8 cellular contexts compared by ENCODE assay signal in the genomic region with DNA sequence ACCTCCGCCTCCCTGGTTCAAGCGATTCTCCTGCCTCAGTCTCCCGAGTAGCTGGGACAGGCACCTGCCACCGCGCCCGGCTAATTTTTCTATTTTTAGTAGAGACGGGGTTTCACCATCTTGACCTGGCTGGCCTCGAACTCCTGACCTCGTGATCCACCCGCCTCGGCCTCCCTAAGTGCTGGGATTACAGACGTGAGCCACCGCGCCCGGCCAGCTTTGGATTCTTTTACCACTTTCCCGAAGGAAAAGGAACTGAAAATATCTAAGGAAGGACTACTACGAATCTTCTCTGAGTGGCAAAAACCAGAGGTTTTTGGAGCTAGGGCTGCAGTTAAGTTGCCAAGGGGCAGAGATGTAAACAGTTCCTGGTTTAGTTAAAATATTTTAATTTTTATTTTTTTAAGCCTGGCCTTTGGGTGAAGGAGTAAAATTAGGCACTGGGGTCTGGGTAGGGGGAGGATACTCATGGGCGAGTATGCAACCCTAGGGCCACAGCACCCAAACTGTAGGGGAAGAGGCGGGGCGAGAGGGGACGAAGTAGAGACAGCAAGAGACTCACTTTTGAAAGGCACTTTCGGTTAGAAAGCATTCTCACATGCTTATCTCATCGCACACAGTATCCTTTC. TPM values are rescaled to one million over a fixed set of nuclear protein-coding genes. Genes with fewer than 3 reads are reported as not detected.
DNase-seq lines count a peak whose midpoint lies in the region; ATAC-seq and TF ChIP-seq lines count a peak whose summit lies in the region.

No MANE protein-coding gene starts in this region.

- H3K27me3 Mint-ChIP-seq in CD8-positive, alpha-beta memory T cell, result no peaks in the 10 kb centered on the region
- H3K27me3 Mint-ChIP-seq in activated T-helper 2 cell treated with anti-CD3 and anti-CD28 coated beads, Interferon-gamma antibody, Interleukin-2, Interleukin-4, amounts not matched to agents 10 μg/mL and 5 μg/mL and 100 μg/mL, durations not matched to agents 14 hours and 24 hours and 36 hours (ENCODE audit: low read depth), result no peaks in the 10 kb centered on the region

- H3K27me3 ChIP-seq in CD8-positive, alpha-beta memory T cell (ENCODE audit: insufficient read depth, low read length, poor library complexity, severe bottlenecking), result no peaks in the 10 kb centered on the region
- H3K27me3 ChIP-seq in right atrium auricular region (no peaks in the 10 kb centered on the region), smooth muscle cell (ENCODE audit: low read depth) (no peaks in the 10 kb centered on the region)

- H3K9me3 ChIP-seq in CD8-positive, alpha-beta memory T cell (ENCODE audit: low read length), result no peaks in the 10 kb centered on the region
- no peaks in the 10 kb centered on the region for H3K9me3 ChIP-seq in right atrium auricular region
- H3K9me3 ChIP-seq in smooth muscle cell (replicated peaks; ENCODE audit: low read depth), result no peaks in the 10 kb centered on the region

- H4K20me1 ChIP-seq in smooth muscle cell (ENCODE audit: low read depth), result no peaks in the 10 kb centered on the region

- peaks cover 53 to 82% (median 81%) of the 10 kb centered on the region in 3 donors for H3K4me1 Mint-ChIP-seq in CD8-positive, alpha-beta memory T cell
- peaks cover 52% of the 10 kb centered on the region for H3K4me1 Mint-ChIP-seq in activated T-helper 2 cell treated with anti-CD3 and anti-CD28 coated beads, Interferon-gamma antibody, Interleukin-2, Interleukin-4, amounts not matched to agents 10 μg/mL and 5 μg/mL and 100 μg/mL, durations not matched to agents 14 hours and 24 hours and 36 hours (ENCODE audit: low read depth)

- peaks cover 0 to 20% (median 9%) of the 10 kb centered on the region in 3 donors for H3K36me3 Mint-ChIP-seq in CD8-positive, alpha-beta memory T cell
- H3K36me3 Mint-ChIP-seq in activated T-helper 2 cell treated with anti-CD3 and anti-CD28 coated beads, Interferon-gamma antibody, Interleukin-2, Interleukin-4, amounts not matched to agents 10 μg/mL and 5 μg/mL and 100 μg/mL, durations not matched to agents 14 hours and 24 hours and 36 hours (ENCODE audit: low read depth), result peaks cover 46% of the 10 kb centered on the region

- peak; percentile 36 for ATAC-seq in HG03108 (IDR thresholded peaks at IDR 0.05; ENCODE audit: unreplicated experiment)

- intact Hi-C loops in activated T-helper 2 cell treated with anti-CD3 and anti-CD28 coated beads, Interferon-gamma antibody, Interleukin-2, Interleukin-4, amounts not matched to agents 10 μg/mL and 5 μg/mL and 100 μg/mL, durations not matched to agents 14 hours and 24 hours and 36 hours (cut with micrococcal nuclease), result loop anchor here (1.0 to 5.0 kb wide), 6 partner anchors 40 to 1521 kb away; a partner anchor contains a TSS

- H3F3A ChIP-seq in smooth muscle cell (ENCODE audit: low read depth), result no peaks in the 10 kb centered on the region

- no peaks in the 10 kb centered on the region for H3K36me3 ChIP-seq in CD8-positive, alpha-beta memory T cell (ENCODE audit: insufficient read depth, low read length)
- H3K36me3 ChIP-seq in right atrium auricular region (no peaks in the 10 kb centered on the region), smooth muscle cell (ENCODE audit: low read depth) (no peaks in the 10 kb centered on the region)

- CTCF ChIA-PET in CD8-positive, alpha-beta memory T cell (lab: Charles Lee), result interaction anchor here (1.4 to 2.5 kb wide), 4 partner anchors 41 to 438 kb away, joined by 3 to 29 read pairs (median 6); a partner anchor contains a TSS

- peak overlapping the region; percentile 80 for H3K4me3 ChIP-seq in CD8-positive, alpha-beta memory T cell (ENCODE audit: low read length)
- peak overlapping the region; percentile 67 to 68 for H3K4me3 ChIP-seq in right atrium auricular region
- H3K4me3 ChIP-seq in smooth muscle cell, result peak overlapping the region; percentile 85

- TF ChIP-seq CTCF in right atrium auricular region (IDR thresholded peaks at IDR 0.05) (no peak), smooth muscle cell (IDR thresholded peaks at IDR 0.05; ENCODE audit: borderline replicate concordance, insufficient read depth, poor library complexity, severe bottlenecking) (no peak)

- peak overlapping the region; percentile 98 for H3K27ac ChIP-seq in CD8-positive, alpha-beta memory T cell (ENCODE audit: low read depth, low read length)
- peak overlapping the region; percentile 97 for H3K27ac ChIP-seq in right atrium auricular region
- H3K27ac ChIP-seq in smooth muscle cell (ENCODE audit: low read depth), result peak overlapping the region; percentile 96

- H3K27ac Mint-ChIP-seq in CD8-positive, alpha-beta memory T cell, result peak overlapping the region; percentile 97 to 100 (median 100)
- H3K27ac Mint-ChIP-seq in activated T-helper 2 cell treated with anti-CD3 and anti-CD28 coated beads, Interferon-gamma antibody, Interleukin-2, Interleukin-4, amounts not matched to agents 10 μg/mL and 5 μg/mL and 100 μg/mL, durations not matched to agents 14 hours and 24 hours and 36 hours, result peak overlapping the region; percentile 99

- peak overlapping the region; percentile 88 for H3K9ac ChIP-seq in smooth muscle cell (ENCODE audit: low read depth)

- H3K4me1 ChIP-seq in CD8-positive, alpha-beta memory T cell (ENCODE audit: insufficient read depth, low read length), result peaks cover 26% of the 10 kb centered on the region
- peaks cover 0 to 23% of the 10 kb centered on the region in 2 donors for H3K4me1 ChIP-seq in right atrium auricular region
- H3K4me1 ChIP-seq in smooth muscle cell (ENCODE audit: low read depth), result peaks cover 33% of the 10 kb centered on the region

- WGBS in smooth muscle cell (ENCODE audit: low lambda C conversion rate), result 44% methylated on average over 23 of the region's 23 CpGs

- POLR2A ChIA-PET in CD8-positive, alpha-beta memory T cell (lab: Charles Lee), result interaction anchor here (0.6 to 5.0 kb wide), 8 partner anchors 42 to 438 kb away, joined by 3 to 182 read pairs (median 7); a partner anchor contains a TSS

- DNase-seq in CD8-positive, alpha-beta memory T cell, result peak in 2 of 5 donors; percentile 1 to 4
- peak; percentile 20 for DNase-seq in activated T-helper 2 cell treated with anti-CD3 and anti-CD28 coated beads, Interferon-gamma antibody, Interleukin-2, Interleukin-4, amounts not matched to agents 10 μg/mL and 5 μg/mL and 100 μg/mL, durations not matched to agents 14 hours and 24 hours and 36 hours (ENCODE audit: low spot score)
- no peak for DNase-seq in right atrium auricular region (ENCODE audit: low spot score)
- DNase-seq in smooth muscle cell (lab: John Stamatoyannopoulos, UW; ENCODE audit: unreplicated experiment), result no peak
- DNase-seq in RKO (ENCODE audit: low spot score), result no peak
- DNase-seq in foreskin melanocyte, result no peak
- no peak for DNase-seq in NCI-H2081 (lab: John Stamatoyannopoulos, UW)

- H3K4me2 ChIP-seq in smooth muscle cell, result peak overlapping the region; percentile 92

- peaks cover 64% of the 10 kb centered on the region for H3K79me2 ChIP-seq in smooth muscle cell (ENCODE audit: low read depth)

- no peaks in the 10 kb centered on the region for H3K9me3 Mint-ChIP-seq in CD8-positive, alpha-beta memory T cell
- peaks cover under 1% of the 10 kb centered on the region for H3K9me3 Mint-ChIP-seq in activated T-helper 2 cell treated with anti-CD3 and anti-CD28 coated beads, Interferon-gamma antibody, Interleukin-2, Interleukin-4, amounts not matched to agents 10 μg/mL and 5 μg/mL and 100 μg/mL, durations not matched to agents 14 hours and 24 hours and 36 hours

- peak overlapping the region; percentile 89 to 99 (median 96) for H3K4me3 Mint-ChIP-seq in CD8-positive, alpha-beta memory T cell
- H3K4me3 Mint-ChIP-seq in activated T-helper 2 cell treated with anti-CD3 and anti-CD28 coated beads, Interferon-gamma antibody, Interleukin-2, Interleukin-4, amounts not matched to agents 10 μg/mL and 5 μg/mL and 100 μg/mL, durations not matched to agents 14 hours and 24 hours and 36 hours (ENCODE audit: low read depth), result peak overlapping the region; percentile 90

- H2AFZ ChIP-seq in smooth muscle cell (ENCODE audit: low read depth), result peak overlapping the region; percentile 90

RNA-seq across cellular contexts. Expression of a gene that starts 0.5 kb away (rescaled TPM):
- total RNA-seq in CD8-positive, alpha-beta memory T cell, result 10 to 100 TPM; 43.6 to 43.7 TPM
- 36.0 TPM for polyA plus RNA-seq in CD8-positive, alpha-beta memory T cell
- total RNA-seq in activated T-helper 2 cell treated with anti-CD3 and anti-CD28 coated beads, Interferon-gamma antibody, Interleukin-2, Interleukin-4, amounts not matched to agents 10 μg/mL and 5 μg/mL and 100 μg/mL, durations not matched to agents 14 hours and 24 hours and 36 hours, result 50.8 and 51.4 TPM in 2 replicates
- total RNA-seq in right atrium auricular region, result 10 to 100 TPM; 10.5 to 11.5 TPM
- 38.5 and 57.6 TPM in 2 replicates for total RNA-seq in smooth muscle cell
- 65.7 and 69.3 TPM in 2 replicates for polyA plus RNA-seq in smooth muscle cell

RNA-seq across cellular contexts. Expression of a gene that starts 40.9 kb away (rescaled TPM):
- total RNA-seq in CD8-positive, alpha-beta memory T cell, result 100 to 1,000 TPM; 436 to 452 TPM
- 466 TPM for polyA plus RNA-seq in CD8-positive, alpha-beta memory T cell
- total RNA-seq in activated T-helper 2 cell treated with anti-CD3 and anti-CD28 coated beads, Interferon-gamma antibody, Interleukin-2, Interleukin-4, amounts not matched to agents 10 μg/mL and 5 μg/mL and 100 μg/mL, durations not matched to agents 14 hours and 24 hours and 36 hours, result 429 and 432 TPM in 2 replicates
- 100 to 1,000 TPM; 288 to 322 TPM for total RNA-seq in right atrium auricular region
- total RNA-seq in smooth muscle cell, result 680 and 703 TPM in 2 replicates
- 305 and 322 TPM in 2 replicates for polyA plus RNA-seq in smooth muscle cell
